In genomic region chr1:221742555-221743415, GRCh38 we compare ENCODE assay signal across 8 cellular contexts. TPM values are rescaled to one million over a fixed set of nuclear protein-coding genes. Genes with fewer than 3 reads are reported as not detected.
DNase-seq lines count a peak whose midpoint lies in the region; ATAC-seq and TF ChIP-seq lines count a peak whose summit lies in the region.

No MANE protein-coding gene starts in this region.

- intact Hi-C loops in left ventricle myocardium superior (cut with micrococcal nuclease) (no loop called here), aorta (cut with DNase I) (loop anchor here in 1 of 2 donors (10.0 kb wide), 1 partner anchor 252 kb away; no protein-coding TSS in a partner anchor)

- 0 out of 2 replicates have a peak, but pooled peaks cover 3% of the 10 kb centered on the region for H3K36me3 ChIP-seq in SU-DHL-6 (ENCODE audit: low read length)
- no peaks in the 10 kb centered on the region for H3K36me3 ChIP-seq in rectal smooth muscle tissue (ENCODE audit: control insufficient read depth, insufficient read depth, low read length)
- no peaks in the 10 kb centered on the region for H3K36me3 ChIP-seq in aorta (ENCODE audit: control insufficient read depth in 1 of 2, insufficient read depth in 2 of 2, low read length in 1 of 2)

- H3K4me3 ChIP-seq in SU-DHL-6 (ENCODE audit: insufficient read depth, low read length, poor library complexity, severe bottlenecking): peak overlapping the region; percentile 84
- H3K4me3 ChIP-seq in rectal smooth muscle tissue (ENCODE audit: low read length): peak overlapping the region; percentile 89
- H3K4me3 ChIP-seq in aorta (ENCODE audit: low read length in 2 of 2): peak overlapping the region; percentile 51 to 67

- peak overlapping the region; percentile 62 for H3K9ac ChIP-seq in SU-DHL-6 (ENCODE audit: low read length)
- H3K9ac ChIP-seq in rectal smooth muscle tissue (ENCODE audit: low read length): peak overlapping the region; percentile 86

- ATAC-seq in left ventricle myocardium superior (peak; percentile 85), aorta (ENCODE audit: low FRiP score) (peak; percentile 86)

- peak; percentile 87 for DNase-seq in GM03348 (ENCODE audit: low spot score)
- DNase-seq in H4 (ENCODE audit: low spot score): peak; percentile 74
- peak; percentile 84 for DNase-seq in M059J (ENCODE audit: low read depth)
- DNase-seq in activated naive CD8-positive, alpha-beta T cell treated with anti-CD3 and anti-CD28 coated beads, Interleukin-2, amount 50 U/mL, for 16 hours (ENCODE audit: low read depth, low spot score): peak; percentile 46
- DNase-seq in left ventricle myocardium superior: peak; percentile 96
- DNase-seq in aorta: peak; percentile 94 to 95

- H3K9me3 ChIP-seq in SU-DHL-6 (ENCODE audit: insufficient read depth, low read length): no peaks in the 10 kb centered on the region
- H3K9me3 ChIP-seq in aorta (ENCODE audit: control insufficient read depth, low read length): no peaks in the 10 kb centered on the region

- peak overlapping the region; percentile 90 for H3K4me2 ChIP-seq in SU-DHL-6 (ENCODE audit: low read depth, low read length, poor library complexity, severe bottlenecking)

- H3K79me2 ChIP-seq in SU-DHL-6 (ENCODE audit: insufficient read depth, low read length): no peaks in the 10 kb centered on the region

- H3K4me1 ChIP-seq in rectal smooth muscle tissue (ENCODE audit: control insufficient read depth, insufficient read depth, low read length) (peaks cover 20% of the 10 kb centered on the region), aorta (ENCODE audit: control insufficient read depth in 1 of 2, insufficient read depth in 2 of 2, low read length in 2 of 2) (no peaks in the 10 kb centered on the region)

- peak overlapping the region; percentile 64 for H3K27ac ChIP-seq in SU-DHL-6 (ENCODE audit: low read depth, low read length)
- H3K27ac ChIP-seq in rectal smooth muscle tissue (ENCODE audit: low read depth, low read length): peak overlapping the region; percentile 98
- H3K27ac ChIP-seq in aorta (ENCODE audit: low read depth in 1 of 2, low read length in 2 of 2): peak overlapping the region; percentile 94 to 95

- H3K9me2 ChIP-seq in SU-DHL-6 (replicated peaks; ENCODE audit: insufficient read depth, low read length): no peaks in the 10 kb centered on the region

- no peaks in the 10 kb centered on the region for H3K27me3 ChIP-seq in SU-DHL-6 (ENCODE audit: low read length)
- H3K27me3 ChIP-seq in rectal smooth muscle tissue (ENCODE audit: control insufficient read depth, insufficient read depth, low read length): no peaks in the 10 kb centered on the region
- H3K27me3 ChIP-seq in aorta (ENCODE audit: control insufficient read depth in 1 of 2, insufficient read depth in 2 of 2, low read length in 1 of 2): no peaks in the 10 kb centered on the region

- H4K20me1 ChIP-seq in SU-DHL-6 (ENCODE audit: low read depth, low read length): no peaks in the 10 kb centered on the region

- no peaks in the 10 kb centered on the region for H3F3A ChIP-seq in SU-DHL-6 (ENCODE audit: insufficient read depth)

- WGBS in aorta, 2 donors: 0 to 1% methylated on average over 66 to 98 of the region's 98 CpGs

- H2AFZ ChIP-seq in SU-DHL-6 (ENCODE audit: low read depth, low read length, severe bottlenecking): peak overlapping the region; percentile 85

- TF ChIP-seq CTCF in SU-DHL-6 (IDR thresholded peaks at IDR 0.05; ENCODE audit: insufficient read depth, low read length, poor library complexity, severe bottlenecking): no peak

RNA-seq across cellular contexts. Expression of gene DUSP10, which starts 0.9 kb away (rescaled TPM):
- 17.1 and 19.6 TPM in 2 replicates for total RNA-seq in H4 (2014; rRNA removed; shearing (Covaris generic))
- total RNA-seq in M059J (2014; rRNA removed; shearing (Covaris generic)): 44.3 and 51.8 TPM in 2 replicates
- 3.5 TPM for total RNA-seq in left ventricle myocardium superior
- total RNA-seq in aorta: 1 to 10 TPM; 4.2 to 5.3 TPM
- polyA plus RNA-seq in aorta: 1 to 10 TPM in 1 of 2 donors, under 1 TPM in 1; 0.33 to 5.4 TPM

Comparison
In these comparisons a context has a peak if more than half of its experiments do, and no peak if none do; other contexts are left out.
1. Peak in every context shown above with its lines: DNase-seq, ATAC-seq, H3K4me3 ChIP-seq and H3K27ac ChIP-seq.
2. DNase-seq: peak in every context shown above with its lines; median percentile 96 in left ventricle myocardium superior; 94 in aorta; 87 in GM03348; 84 in M059J; 74 in H4; 46 in activated naive CD8-positive, alpha-beta T cell treated with anti-CD3 and anti-CD28 coated beads, Interleukin-2, amount 50 U/mL, for 16 hours.